In genomic region chr5:76450059-76450458, GRCh38 we compare ENCODE assay signal across 25 cellular contexts. TPM values are rescaled to one million over a fixed set of nuclear protein-coding genes. Genes with fewer than 3 reads are reported as not detected.
DNase-seq lines count a peak whose midpoint lies in the region; ATAC-seq, FAIRE-seq and TF ChIP-seq lines count a peak whose summit lies in the region.
"Had no signal": no experiment of that assay in that cellular context is flagged by ENCODE, and none has a peak within 500 bp of the region (broad histone marks: within the 10 kb centered on the region; RNA-seq: fewer than 3 reads in every experiment).

No MANE protein-coding gene starts in this region.

- H3K79me2 ChIP-seq in smooth muscle cell (ENCODE audit: low read depth) = no peaks in the 10 kb centered on the region

- POLR2A ChIA-PET in activated CD4-positive, alpha-beta memory T cell treated with anti-CD3 and anti-CD28 coated beads, Interleukin-2, amount 10 ng/mL, durations not matched to agents 7 days and 5 days (lab: Charles Lee) = interaction anchor here (0.9 to 1.9 kb wide), 4 partner anchors 40 to 97 kb away, joined by 4 to 6 read pairs (median 5); partner anchors contain the start of gene IQGAP2
- POLR2A ChIA-PET in activated CD4-positive, alpha-beta memory T cell treated with anti-CD3 and anti-CD28 coated beads for 36 hours (lab: Charles Lee) = no interaction called here

- H2AFZ ChIP-seq in smooth muscle cell (ENCODE audit: low read depth) = no peak overlapping the region
- H2AFZ ChIP-seq: GM23248 had no signal

- WGBS in smooth muscle cell (ENCODE audit: low lambda C conversion rate) = 21% methylated on average over 3 of the region's 3 CpGs
- 47 to 48% methylated on average over 3 of the region's 3 CpGs for WGBS in pancreas, 2 donors

- no peaks in the 10 kb centered on the region for H3K36me3 ChIP-seq in SK-N-MC (ENCODE audit: insufficient read depth, low read length)
- H3K36me3 ChIP-seq in smooth muscle cell (ENCODE audit: low read depth) = no peaks in the 10 kb centered on the region
- no peaks in the 10 kb centered on the region for H3K36me3 ChIP-seq in pancreas
- H3K36me3 ChIP-seq: esophagus squamous epithelium, upper lobe of left lung had no signal

- H3K4me1 Mint-ChIP-seq in activated CD4-positive, alpha-beta memory T cell treated with anti-CD3 and anti-CD28 coated beads, Interleukin-2, amount 10 ng/mL, durations not matched to agents 7 days and 5 days = peaks cover 36% of the 10 kb centered on the region
- H3K4me1 Mint-ChIP-seq in activated CD4-positive, alpha-beta memory T cell treated with anti-CD3 and anti-CD28 coated beads for 36 hours (ENCODE audit: low read depth) = peaks cover 45% of the 10 kb centered on the region
- peaks cover 50 to 64% of the 10 kb centered on the region in 2 donors for H3K4me1 Mint-ChIP-seq in effector memory CD8-positive, alpha-beta T cell (ENCODE audit: low read depth in 2 of 2)
- H3K4me1 Mint-ChIP-seq: neural crest cell had no signal

- H3K27me3 ChIP-seq in smooth muscle cell (ENCODE audit: low read depth) = no peaks in the 10 kb centered on the region
- H3K27me3 ChIP-seq in pancreas = no peaks in the 10 kb centered on the region
- H3K27me3 ChIP-seq: upper lobe of left lung had no signal

- peak overlapping the region; percentile 55 for H3K27ac Mint-ChIP-seq in activated CD4-positive, alpha-beta memory T cell treated with anti-CD3 and anti-CD28 coated beads, Interleukin-2, amount 10 ng/mL, durations not matched to agents 7 days and 5 days
- no peak overlapping the region for H3K27ac Mint-ChIP-seq in activated CD4-positive, alpha-beta memory T cell treated with anti-CD3 and anti-CD28 coated beads for 36 hours
- H3K27ac Mint-ChIP-seq in effector memory CD8-positive, alpha-beta T cell = peak overlapping the region; percentile 42 to 49
- H3K27ac Mint-ChIP-seq: activated naive CD4-positive, alpha-beta T cell treated with anti-CD3 and anti-CD28 coated beads, Interleukin-2, amount 50 U/mL, for 72 hours; B cell; IgD-negative memory B cell had no signal

- H3K4me3 ChIP-seq in SK-N-MC = no peak overlapping the region
- H3K4me3 ChIP-seq in smooth muscle cell = no peak overlapping the region
- no peak overlapping the region for H3K4me3 ChIP-seq in foreskin fibroblast (ENCODE audit: low read depth in 1 of 2, low read length in 2 of 2)
- no peak overlapping the region for H3K4me3 ChIP-seq in pancreas
- H3K4me3 ChIP-seq: esophagus squamous epithelium, GM23248, psoas muscle, upper lobe of left lung had no signal

- no peak for ATAC-seq in effector memory CD8-positive, alpha-beta T cell (replicated peaks)
- no peak for ATAC-seq in GM18517 (IDR thresholded peaks at IDR 0.05; ENCODE audit: unreplicated experiment)
- no peak for ATAC-seq in pancreas
- ATAC-seq: activated naive CD4-positive, alpha-beta T cell treated with anti-CD3 and anti-CD28 coated beads, Interleukin-2, amount 50 U/mL, for 72 hours; psoas muscle had no signal

- no peaks in the 10 kb centered on the region for H4K20me1 ChIP-seq in smooth muscle cell (ENCODE audit: low read depth)

- H3K4me3 Mint-ChIP-seq in activated CD4-positive, alpha-beta memory T cell treated with anti-CD3 and anti-CD28 coated beads, Interleukin-2, amount 10 ng/mL, durations not matched to agents 7 days and 5 days = no peak overlapping the region
- H3K4me3 Mint-ChIP-seq in activated CD4-positive, alpha-beta memory T cell treated with anti-CD3 and anti-CD28 coated beads for 36 hours = no peak overlapping the region
- peak overlapping the region; percentile 61 to 77 for H3K4me3 Mint-ChIP-seq in effector memory CD8-positive, alpha-beta T cell
- H3K4me3 Mint-ChIP-seq: B cell, neural crest cell had no signal

- intact Hi-C loops in activated CD4-positive, alpha-beta memory T cell treated with anti-CD3 and anti-CD28 coated beads for 36 hours (cut with micrococcal nuclease) = no loop called here
- intact Hi-C loops in pancreas (cut with DNase I) = no loop called here

- H3F3A ChIP-seq in smooth muscle cell (ENCODE audit: low read depth) = peaks cover 3% of the 10 kb centered on the region

- H3K4me1 ChIP-seq in smooth muscle cell (ENCODE audit: low read depth) (no peaks in the 10 kb centered on the region), pancreas (no peaks in the 10 kb centered on the region)
- H3K4me1 ChIP-seq: psoas muscle had no signal

- H3K9me3 ChIP-seq in SK-N-MC (ENCODE audit: low read depth, low read length) (no peaks in the 10 kb centered on the region), smooth muscle cell (replicated peaks; ENCODE audit: low read depth) (no peaks in the 10 kb centered on the region), pancreas (no peaks in the 10 kb centered on the region)
- H3K9me3 ChIP-seq: esophagus squamous epithelium, psoas muscle, upper lobe of left lung had no signal

- H3K27me3 Mint-ChIP-seq in activated CD4-positive, alpha-beta memory T cell treated with anti-CD3 and anti-CD28 coated beads, Interleukin-2, amount 10 ng/mL, durations not matched to agents 7 days and 5 days = no peaks in the 10 kb centered on the region
- H3K27me3 Mint-ChIP-seq in activated CD4-positive, alpha-beta memory T cell treated with anti-CD3 and anti-CD28 coated beads for 36 hours = no peaks in the 10 kb centered on the region
- H3K27me3 Mint-ChIP-seq in effector memory CD8-positive, alpha-beta T cell = no peaks in the 10 kb centered on the region
- H3K27me3 Mint-ChIP-seq: B cell had no signal

- peak overlapping the region; percentile 44 for H3K4me2 ChIP-seq in smooth muscle cell

- no peak for DNase-seq in activated CD4-positive, alpha-beta memory T cell treated with anti-CD3 and anti-CD28 coated beads, Interleukin-2, amount 10 ng/mL, durations not matched to agents 7 days and 5 days
- DNase-seq in activated CD4-positive, alpha-beta memory T cell treated with anti-CD3 and anti-CD28 coated beads for 36 hours = no peak
- no peak for DNase-seq in SK-N-MC (ENCODE audit: low read depth, low spot score)
- no peak for DNase-seq in effector memory CD8-positive, alpha-beta T cell
- DNase-seq in smooth muscle cell (lab: John Stamatoyannopoulos, UW; ENCODE audit: unreplicated experiment) = no peak
- no peak for DNase-seq in foreskin fibroblast
- no peak for DNase-seq in pancreas
- DNase-seq: 8988T; activated CD4-positive, alpha-beta T cell treated with anti-CD3 and anti-CD28 coated beads for 4 hours; effector memory CD4-positive, alpha-beta T cell; esophagus squamous epithelium; GM23248; MM.1S; NCI-H1436 treated with DMSO at 0.1 percent for 48 hours; NCI-H2171; psoas muscle; small intestine; stimulated activated CD4-positive, alpha-beta T cell treated with anti-CD3 and anti-CD28 coated beads, Interleukin-4, amount 100 ng/mL, for 1 hour; upper lobe of left lung had no signal

- H3K9ac ChIP-seq in SK-N-MC (ENCODE audit: insufficient read length) (no peak overlapping the region), smooth muscle cell (ENCODE audit: low read depth) (no peak overlapping the region)
- H3K9ac ChIP-seq: GM23248 had no signal

- TF ChIP-seq CTCF in smooth muscle cell (IDR thresholded peaks at IDR 0.05; ENCODE audit: borderline replicate concordance, insufficient read depth, poor library complexity, severe bottlenecking) (no peak), foreskin fibroblast (IDR thresholded peaks at IDR 0.05; ENCODE audit: low read depth, low read length) (no peak), pancreas (IDR thresholded peaks at IDR 0.05) (no peak)

- no peak for FAIRE-seq in pancreas (lab: Jason Lieb, UNC)
- FAIRE-seq: astrocyte, small intestine had no signal

- CTCF ChIA-PET in activated CD4-positive, alpha-beta memory T cell treated with anti-CD3 and anti-CD28 coated beads, Interleukin-2, amount 10 ng/mL, durations not matched to agents 7 days and 5 days (lab: Charles Lee) = interaction anchor here (1.2 to 1.4 kb wide), 2 partner anchors 79 to 93 kb away, joined by 3 read pairs; no protein-coding TSS in a partner anchor
- CTCF ChIA-PET in activated CD4-positive, alpha-beta memory T cell treated with anti-CD3 and anti-CD28 coated beads for 36 hours (lab: Charles Lee) = interaction anchor here (0.8 to 1.0 kb wide), 2 partner anchors 22 to 94 kb away, joined by 3 to 4 read pairs; no protein-coding TSS in a partner anchor

- H3K27ac ChIP-seq in SK-N-MC = peak overlapping the region; percentile 12; the same call in 1 of the 2 replicates
- peak overlapping the region; percentile 44 for H3K27ac ChIP-seq in smooth muscle cell (ENCODE audit: low read depth)
- H3K27ac ChIP-seq in pancreas = no peak overlapping the region
- H3K27ac ChIP-seq: esophagus squamous epithelium, GM23248, psoas muscle, upper lobe of left lung had no signal

- H3K36me3 Mint-ChIP-seq in activated CD4-positive, alpha-beta memory T cell treated with anti-CD3 and anti-CD28 coated beads, Interleukin-2, amount 10 ng/mL, durations not matched to agents 7 days and 5 days (ENCODE audit: low read depth) = peaks cover 50% of the 10 kb centered on the region
- H3K36me3 Mint-ChIP-seq in activated CD4-positive, alpha-beta memory T cell treated with anti-CD3 and anti-CD28 coated beads for 36 hours = peaks cover 9% of the 10 kb centered on the region
- H3K36me3 Mint-ChIP-seq in effector memory CD8-positive, alpha-beta T cell (ENCODE audit: insufficient read depth) = peaks cover 9% of the 10 kb centered on the region

- no peaks in the 10 kb centered on the region for H3K9me3 Mint-ChIP-seq in activated CD4-positive, alpha-beta memory T cell treated with anti-CD3 and anti-CD28 coated beads, Interleukin-2, amount 10 ng/mL, durations not matched to agents 7 days and 5 days
- H3K9me3 Mint-ChIP-seq in activated CD4-positive, alpha-beta memory T cell treated with anti-CD3 and anti-CD28 coated beads for 36 hours = no peaks in the 10 kb centered on the region
- no peaks in the 10 kb centered on the region for H3K9me3 Mint-ChIP-seq in effector memory CD8-positive, alpha-beta T cell
- H3K9me3 Mint-ChIP-seq: IgD-negative memory B cell, neural crest cell had no signal

RNA-seq across cellular contexts. Expression of gene IQGAP2, which starts 47.0 kb away (rescaled TPM):
- total RNA-seq in activated CD4-positive, alpha-beta memory T cell treated with anti-CD3 and anti-CD28 coated beads, Interleukin-2, amount 10 ng/mL, durations not matched to agents 7 days and 5 days = 100 to 1,000 TPM; 118 to 124 TPM
- total RNA-seq in activated CD4-positive, alpha-beta memory T cell treated with anti-CD3 and anti-CD28 coated beads for 36 hours = 10 to 100 TPM; 92.7 to 93.0 TPM
- total RNA-seq in smooth muscle cell (10.7 and 16.6 TPM in 2 replicates), pancreas (10 to 100 TPM; 32.1 to 54.0 (median 37.3) TPM)
- polyA plus RNA-seq in smooth muscle cell (5.7 and 7.3 TPM in 2 replicates), pancreas (10 to 100 TPM; 14.4 to 36.8 TPM)
- total RNA-seq: GM23248 had no signal

Comparison
In these comparisons a context has a peak if more than half of its experiments do, and no peak if none do; other contexts are left out.
1. H3K4me3 Mint-ChIP-seq: peak in effector memory CD8-positive, alpha-beta T cell (2 of 2); none in activated CD4-positive, alpha-beta memory T cell treated with anti-CD3 and anti-CD28 coated beads, Interleukin-2, amount 10 ng/mL, durations not matched to agents 7 days and 5 days (single experiment) and activated CD4-positive, alpha-beta memory T cell treated with anti-CD3 and anti-CD28 coated beads for 36 hours (single experiment).
2. H3K27ac ChIP-seq: peak in SK-N-MC (single experiment) and smooth muscle cell (single experiment); none in pancreas (0 of 4).